Comparison of ENCODE assay signal across 25 cellular contexts in genomic region chr18:2135309-2135708, GRCh38.
"Had no signal": no experiment of that assay in that cellular context is flagged by ENCODE, and none has a peak within 500 bp of the region (broad histone marks: within the 10 kb centered on the region; RNA-seq: fewer than 3 reads in every experiment).

No MANE protein-coding gene starts in this region.

- H3K36me3 Mint-ChIP-seq: mesothelial cell of epicardium; naive B cell; natural killer cell; stimulated activated naive B cell treated with anti-CD40 and anti-IgM and Interleukin-4, amounts not matched to agents 10 μg/mL and 1 μg/mL and 100 μg/mL, for 72 hours had no signal

- H3K4me3 Mint-ChIP-seq: mesothelial cell of epicardium; naive B cell; natural killer cell; stimulated activated naive B cell treated with anti-CD40 and anti-IgM and Interleukin-4, amounts not matched to agents 10 μg/mL and 1 μg/mL and 100 μg/mL, for 72 hours had no signal

- DNase-seq: hippocampal formation; kidney glomerular epithelial cell; left cardiac atrium; left lung; lower lobe of right lung; mesendoderm; naive B cell; natural killer cell; occipital lobe; right lobe of liver; stimulated activated CD4-positive, alpha-beta T cell treated with anti-CD3 and anti-CD28 coated beads, Interleukin-1b, Interleukin-23, amount 100 ng/mL, for 48 hours; stimulated activated CD4-positive, alpha-beta T cell treated with anti-CD3 and anti-CD28 coated beads, Interleukin-4, amount 100 ng/mL, for 1 hour; stimulated activated naive B cell treated with anti-CD40 and anti-IgM and Interleukin-4, amounts not matched to agents 10 μg/mL and 1 μg/mL and 100 μg/mL, for 72 hours; stimulated activated naive CD8-positive, alpha-beta T cell treated with anti-CD3 and anti-CD28 coated beads, Interleukin-15, Interleukin-2, amounts not matched to agents 100 U/mL and 50 U/mL, for 24 hours; stomach; testis; thyroid gland; transverse colon; upper lobe of left lung had no signal

- H3K9me3 Mint-ChIP-seq: mesothelial cell of epicardium, naive B cell, natural killer cell had no signal

- ATAC-seq: left cardiac atrium; left lung; lower lobe of right lung; natural killer cell; right lobe of liver; stimulated activated naive B cell treated with anti-CD40 and anti-IgM and Interleukin-4, amounts not matched to agents 10 μg/mL and 1 μg/mL and 100 μg/mL, for 72 hours; stimulated activated naive CD8-positive, alpha-beta T cell treated with anti-CD3 and anti-CD28 coated beads, Interleukin-15, Interleukin-2, amounts not matched to agents 100 U/mL and 50 U/mL, for 24 hours had no signal

- H3K9me3 ChIP-seq: left lung, lower lobe of right lung, neutrophil, right atrium auricular region, right lobe of liver, stomach, testis, thyroid gland, transverse colon, upper lobe of left lung, vagina had no signal

- H3K4me2 ChIP-seq: smooth muscle cell had no signal

- H3K27ac Mint-ChIP-seq: mesothelial cell of epicardium; natural killer cell; stimulated activated naive B cell treated with anti-CD40 and anti-IgM and Interleukin-4, amounts not matched to agents 10 μg/mL and 1 μg/mL and 100 μg/mL, for 72 hours had no signal

- H3K4me1 ChIP-seq: left lung, lower lobe of right lung, parathyroid adenoma, right atrium auricular region, right lobe of liver, stomach, testis, thyroid gland, transverse colon, upper lobe of left lung, vagina had no signal

- H3K27ac ChIP-seq: left lung, lower lobe of right lung, neutrophil, parathyroid adenoma, right atrium auricular region, right lobe of liver, stomach, testis, thyroid gland, transverse colon, upper lobe of left lung, vagina had no signal

- H3K4me1 Mint-ChIP-seq: mesothelial cell of epicardium; naive B cell; natural killer cell; stimulated activated naive B cell treated with anti-CD40 and anti-IgM and Interleukin-4, amounts not matched to agents 10 μg/mL and 1 μg/mL and 100 μg/mL, for 72 hours had no signal

- H3K79me2 ChIP-seq: parathyroid adenoma had no signal

- H3K9ac ChIP-seq: parathyroid adenoma had no signal

- H3K27me3 ChIP-seq: left lung, neutrophil, right atrium auricular region, right lobe of liver, stomach, testis, thyroid gland, transverse colon, upper lobe of left lung, vagina had no signal

- H2AFZ ChIP-seq: parathyroid adenoma had no signal

- H3K36me3 ChIP-seq: left lung, lower lobe of right lung, neutrophil, right atrium auricular region, right lobe of liver, stomach, thyroid gland, transverse colon, upper lobe of left lung, vagina had no signal

- H3K4me3 ChIP-seq: left lung, lower lobe of right lung, right atrium auricular region, right lobe of liver, smooth muscle cell, stomach, testis, thyroid gland, transverse colon, upper lobe of left lung, vagina had no signal
